Comparison of ENCODE assay signal across 36 cellular contexts in the genomic region with DNA sequence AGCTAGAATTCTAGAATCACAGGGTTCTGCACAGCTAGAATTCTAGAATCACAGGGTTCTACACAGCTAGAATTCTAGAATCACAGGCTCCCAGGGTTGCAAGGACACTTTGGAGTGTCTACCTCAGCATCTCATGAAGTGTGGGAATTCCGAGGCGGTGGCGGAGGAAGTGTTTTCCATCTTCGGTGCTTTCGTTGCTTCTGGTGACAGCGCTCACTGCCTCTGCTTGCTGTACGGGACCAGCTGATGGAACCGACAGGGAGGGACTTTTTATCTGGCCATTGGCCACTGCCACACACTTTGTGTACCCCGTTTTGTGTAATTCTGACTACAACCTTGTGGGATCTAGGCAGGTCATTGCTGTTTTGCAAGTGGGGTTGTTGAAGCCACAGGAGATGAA. TPM values are rescaled to one million over a fixed set of nuclear protein-coding genes. Genes with fewer than 3 reads are reported as not detected.
"Had no signal": no experiment of that assay in that cellular context is flagged by ENCODE, and none has a peak within 500 bp of the region (broad histone marks: within the 10 kb centered on the region; RNA-seq: fewer than 3 reads in every experiment).

No MANE protein-coding gene starts in this region.

- H3K4me3 ChIP-seq: MG63 had no signal

- H3K4me2 ChIP-seq: KMS-11 had no signal

- H3K27ac ChIP-seq: KMS-11 had no signal

- H3K9ac ChIP-seq: KMS-11 had no signal

- H3K27me3 ChIP-seq: MG63 had no signal

- DNase-seq: Karpas-422, Kasumi-1, KBM-7, KG1, MG63, MM.1S, MV-4-11, NCI-H1048, NCI-H1092, NCI-H1092 treated with DMSO at 0.1 percent for 48 hours, NCI-H1105, NCI-H1105 treated with DMSO at 0.1 percent for 48 hours, NCI-H1417, NCI-H1417 treated with DMSO at 0.1 percent for 48 hours, NCI-H1436, NCI-H1436 treated with DMSO at 0.1 percent for 48 hours, NCI-H146, NCI-H1694, NCI-H1694 treated with DMSO at 0.1 percent for 48 hours, NCI-H187, NCI-H187 treated with DMSO at 0.1 percent for 48 hours, NCI-H1930, NCI-H2029, NCI-H2029 treated with DMSO at 0.1 percent for 48 hours, NCI-H2081, NCI-H2081 treated with DMSO at 0.1 percent for 48 hours, NCI-H2107, NCI-H2171 treated with DMSO at 0.1 percent for 48 hours, NCI-H2227 treated with DMSO at 0.1 percent for 48 hours, NCI-H226, NCI-H345, NCI-H446, NCI-H446 treated with DMSO at 0.1 percent for 48 hours, NCI-H510A had no signal

- H3K36me3 ChIP-seq: MG63 had no signal

RNA-seq across cellular contexts. Expression of gene NKX1-2, which starts 41.3 kb away (rescaled TPM):
- total RNA-seq: LHCN-M2 had no signal
